In the genomic region with DNA sequence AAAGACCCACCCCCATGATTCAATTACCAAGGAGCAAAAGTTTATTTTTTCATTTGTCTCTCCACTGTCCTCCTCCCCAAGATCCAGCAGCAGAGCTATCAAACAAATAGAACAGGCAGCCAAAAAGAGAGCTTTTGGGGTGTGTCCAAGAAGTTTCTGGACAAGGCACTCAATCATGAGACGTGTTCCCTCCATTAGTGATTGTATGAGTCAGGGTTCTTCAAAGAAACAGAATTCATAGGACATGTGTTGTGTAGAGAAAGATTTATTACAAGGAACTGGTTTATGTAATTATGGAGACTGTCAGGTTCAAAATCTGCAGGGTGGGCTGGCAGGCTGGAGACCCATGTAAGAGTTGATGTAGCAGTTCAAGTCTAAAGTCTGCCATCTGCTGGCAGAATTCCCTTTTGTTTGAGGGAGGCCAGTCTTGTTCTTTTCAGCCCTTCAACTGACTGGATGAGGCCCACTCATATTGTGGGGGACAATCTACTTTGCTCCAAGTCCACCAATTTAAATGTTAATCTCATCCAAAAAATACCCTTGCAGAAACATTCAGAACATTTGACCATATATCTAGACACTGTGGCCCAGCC, we compare ENCODE assay signal across 10 cellular contexts.
DNase-seq lines count a peak whose midpoint lies in the region; ATAC-seq and TF ChIP-seq lines count a peak whose summit lies in the region.
"Had no signal": no experiment of that assay in that cellular context is flagged by ENCODE, and none has a peak within 500 bp of the region (broad histone marks: within the 10 kb centered on the region; RNA-seq: fewer than 3 reads in every experiment).

No MANE protein-coding gene starts in this region.

- ATAC-seq in sciatic nerve (peak; percentile 30), HG02981 (IDR thresholded peaks at IDR 0.05; ENCODE audit: unreplicated experiment) (no peak)

- intact Hi-C loops in sciatic nerve (cut with DNase I), result no loop called here

- TF ChIP-seq CTCF in choroid plexus epithelial cell (conservative IDR thresholded peaks at IDR 0.05; ENCODE audit: low read depth, low read length), result peak; percentile 47

- H3K4me3 ChIP-seq in choroid plexus epithelial cell (ENCODE audit: low read depth, low read length), result no peak overlapping the region

- DNase-seq in NCI-H146 (lab: John Stamatoyannopoulos, UW) (peak; percentile 10), NCI-H146 treated with DMSO at 0.1 percent for 48 hours (lab: John Stamatoyannopoulos, UW; ENCODE audit: unreplicated experiment) (no peak), NAMALWA (ENCODE audit: low spot score) (peak; percentile 38), choroid plexus epithelial cell (ENCODE audit: low read depth) (peak; percentile 65), sciatic nerve (ENCODE audit: low spot score) (no peak), NCI-H2227 (lab: John Stamatoyannopoulos, UW; ENCODE audit: unreplicated experiment) (no peak)
- no peak for DNase-seq in stimulated activated CD4-positive, alpha-beta T cell treated with anti-CD3 and anti-CD28 coated beads, Interleukin-15, amount 100 ng/mL, for 24 hours
- DNase-seq: activated naive CD4-positive, alpha-beta T cell treated with Interleukin-2 at 50 U/mL for 16 hours; NCI-H345 had no signal

Comparison
In these comparisons a context has a peak if more than half of its experiments do, and no peak if none do; other contexts are left out.
1. DNase-seq: peak in NCI-H146 (single experiment), NAMALWA (single experiment) and choroid plexus epithelial cell (single experiment); none in NCI-H146 treated with DMSO at 0.1 percent for 48 hours (single experiment), sciatic nerve (single experiment), stimulated activated CD4-positive, alpha-beta T cell treated with anti-CD3 and anti-CD28 coated beads, Interleukin-15, amount 100 ng/mL, for 24 hours (single experiment) and NCI-H2227 (single experiment).